In the genomic region with DNA sequence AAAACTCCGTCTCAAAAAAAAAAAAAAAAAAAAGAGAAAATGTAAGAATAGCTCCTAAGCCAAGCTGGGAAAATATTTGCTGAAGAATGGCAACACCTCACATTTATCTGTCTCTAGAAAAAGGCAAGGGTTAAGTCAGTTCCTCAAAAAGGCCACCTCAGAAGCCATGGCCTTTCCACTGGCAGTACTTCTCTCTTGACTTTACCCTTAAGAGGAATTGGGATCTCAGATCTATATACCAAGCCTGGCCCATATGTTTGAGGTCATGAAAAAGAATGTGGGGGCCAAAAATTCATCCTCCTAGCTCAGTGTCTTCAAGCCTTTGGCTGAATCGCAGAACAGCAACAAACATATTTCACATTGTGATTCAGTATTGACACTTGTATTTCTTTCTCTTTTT, we compare ENCODE assay signal across 1 cellular context.
TF ChIP-seq lines count a peak whose summit lies in the region.

No MANE protein-coding gene starts in this region.

TF ChIP-seq in GM23338, 12 proteins besides CTCF, POLR2A, EP300 and RAD21 (continued from another document):
- TF ChIP-seq, protein P1, sequence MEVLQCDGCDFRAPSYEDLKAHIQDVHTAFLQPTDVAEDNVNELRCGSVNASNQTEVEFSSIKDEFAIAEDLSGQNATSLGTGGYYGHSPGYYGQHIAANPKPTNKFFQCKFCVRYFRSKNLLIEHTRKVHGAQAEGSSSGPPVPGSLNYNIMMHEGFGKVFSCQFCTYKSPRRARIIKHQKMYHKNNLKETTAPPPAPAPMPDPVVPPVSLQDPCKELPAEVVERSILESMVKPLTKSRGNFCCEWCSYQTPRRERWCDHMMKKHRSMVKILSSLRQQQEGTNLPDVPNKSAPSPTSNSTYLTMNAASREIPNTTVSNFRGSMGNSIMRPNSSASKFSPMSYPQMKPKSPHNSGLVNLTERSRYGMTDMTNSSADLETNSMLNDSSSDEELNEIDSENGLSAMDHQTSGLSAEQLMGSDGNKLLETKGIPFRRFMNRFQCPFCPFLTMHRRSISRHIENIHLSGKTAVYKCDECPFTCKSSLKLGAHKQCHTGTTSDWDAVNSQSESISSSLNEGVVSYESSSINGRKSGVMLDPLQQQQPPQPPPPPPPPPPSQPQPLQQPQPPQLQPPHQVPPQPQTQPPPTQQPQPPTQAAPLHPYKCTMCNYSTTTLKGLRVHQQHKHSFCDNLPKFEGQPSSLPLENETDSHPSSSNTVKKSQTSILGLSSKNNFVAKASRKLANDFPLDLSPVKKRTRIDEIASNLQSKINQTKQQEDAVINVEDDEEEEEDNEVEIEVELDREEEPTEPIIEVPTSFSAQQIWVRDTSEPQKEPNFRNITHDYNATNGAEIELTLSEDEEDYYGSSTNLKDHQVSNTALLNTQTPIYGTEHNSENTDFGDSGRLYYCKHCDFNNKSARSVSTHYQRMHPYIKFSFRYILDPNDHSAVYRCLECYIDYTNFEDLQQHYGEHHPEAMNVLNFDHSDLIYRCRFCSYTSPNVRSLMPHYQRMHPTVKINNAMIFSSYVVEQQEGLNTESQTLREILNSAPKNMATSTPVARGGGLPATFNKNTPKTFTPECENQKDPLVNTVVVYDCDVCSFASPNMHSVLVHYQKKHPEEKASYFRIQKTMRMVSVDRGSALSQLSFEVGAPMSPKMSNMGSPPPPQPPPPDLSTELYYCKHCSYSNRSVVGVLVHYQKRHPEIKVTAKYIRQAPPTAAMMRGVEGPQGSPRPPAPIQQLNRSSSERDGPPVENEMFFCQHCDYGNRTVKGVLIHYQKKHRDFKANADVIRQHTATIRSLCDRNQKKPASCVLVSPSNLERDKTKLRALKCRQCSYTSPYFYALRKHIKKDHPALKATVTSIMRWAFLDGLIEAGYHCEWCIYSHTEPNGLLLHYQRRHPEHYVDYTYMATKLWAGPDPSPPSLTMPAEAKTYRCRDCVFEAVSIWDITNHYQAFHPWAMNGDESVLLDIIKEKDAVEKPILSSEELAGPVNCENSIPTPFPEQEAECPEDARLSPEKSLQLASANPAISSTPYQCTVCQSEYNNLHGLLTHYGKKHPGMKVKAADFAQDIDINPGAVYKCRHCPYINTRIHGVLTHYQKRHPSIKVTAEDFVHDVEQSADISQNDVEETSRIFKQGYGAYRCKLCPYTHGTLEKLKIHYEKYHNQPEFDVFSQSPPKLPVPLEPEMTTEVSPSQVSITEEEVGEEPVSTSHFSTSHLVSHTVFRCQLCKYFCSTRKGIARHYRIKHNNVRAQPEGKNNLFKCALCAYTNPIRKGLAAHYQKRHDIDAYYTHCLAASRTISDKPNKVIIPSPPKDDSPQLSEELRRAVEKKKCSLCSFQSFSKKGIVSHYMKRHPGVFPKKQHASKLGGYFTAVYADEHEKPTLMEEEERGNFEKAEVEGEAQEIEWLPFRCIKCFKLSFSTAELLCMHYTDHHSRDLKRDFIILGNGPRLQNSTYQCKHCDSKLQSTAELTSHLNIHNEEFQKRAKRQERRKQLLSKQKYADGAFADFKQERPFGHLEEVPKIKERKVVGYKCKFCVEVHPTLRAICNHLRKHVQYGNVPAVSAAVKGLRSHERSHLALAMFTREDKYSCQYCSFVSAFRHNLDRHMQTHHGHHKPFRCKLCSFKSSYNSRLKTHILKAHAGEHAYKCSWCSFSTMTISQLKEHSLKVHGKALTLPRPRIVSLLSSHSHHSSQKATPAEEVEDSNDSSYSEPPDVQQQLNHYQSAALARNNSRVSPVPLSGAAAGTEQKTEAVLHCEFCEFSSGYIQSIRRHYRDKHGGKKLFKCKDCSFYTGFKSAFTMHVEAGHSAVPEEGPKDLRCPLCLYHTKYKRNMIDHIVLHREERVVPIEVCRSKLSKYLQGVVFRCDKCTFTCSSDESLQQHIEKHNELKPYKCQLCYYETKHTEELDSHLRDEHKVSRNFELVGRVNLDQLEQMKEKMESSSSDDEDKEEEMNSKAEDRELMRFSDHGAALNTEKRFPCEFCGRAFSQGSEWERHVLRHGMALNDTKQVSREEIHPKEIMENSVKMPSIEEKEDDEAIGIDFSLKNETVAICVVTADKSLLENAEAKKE (CRISPR knock-in tag; IDR thresholded peaks at IDR 0.05) = no peak
- TF ChIP-seq, protein P2, sequence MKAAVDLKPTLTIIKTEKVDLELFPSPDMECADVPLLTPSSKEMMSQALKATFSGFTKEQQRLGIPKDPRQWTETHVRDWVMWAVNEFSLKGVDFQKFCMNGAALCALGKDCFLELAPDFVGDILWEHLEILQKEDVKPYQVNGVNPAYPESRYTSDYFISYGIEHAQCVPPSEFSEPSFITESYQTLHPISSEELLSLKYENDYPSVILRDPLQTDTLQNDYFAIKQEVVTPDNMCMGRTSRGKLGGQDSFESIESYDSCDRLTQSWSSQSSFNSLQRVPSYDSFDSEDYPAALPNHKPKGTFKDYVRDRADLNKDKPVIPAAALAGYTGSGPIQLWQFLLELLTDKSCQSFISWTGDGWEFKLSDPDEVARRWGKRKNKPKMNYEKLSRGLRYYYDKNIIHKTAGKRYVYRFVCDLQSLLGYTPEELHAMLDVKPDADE (IDR thresholded peaks at IDR 0.05) = no peak
- TF ChIP-seq CREB1 (CRISPR knock-in tag; IDR thresholded peaks at IDR 0.05; ENCODE audit: low read depth) (no peak), NANOG (IDR thresholded peaks at IDR 0.05; ENCODE audit: borderline replicate concordance) (no peak), POLR2AphosphoS5 (IDR thresholded peaks at IDR 0.05; ENCODE audit: low read depth) (no peak), ZNF114 (CRISPR knock-in tag; IDR thresholded peaks at IDR 0.05) (no peak), ZNF331 (CRISPR knock-in tag; IDR thresholded peaks at IDR 0.05; ENCODE audit: low read depth) (no peak)
- TF ChIP-seq, protein P3, sequence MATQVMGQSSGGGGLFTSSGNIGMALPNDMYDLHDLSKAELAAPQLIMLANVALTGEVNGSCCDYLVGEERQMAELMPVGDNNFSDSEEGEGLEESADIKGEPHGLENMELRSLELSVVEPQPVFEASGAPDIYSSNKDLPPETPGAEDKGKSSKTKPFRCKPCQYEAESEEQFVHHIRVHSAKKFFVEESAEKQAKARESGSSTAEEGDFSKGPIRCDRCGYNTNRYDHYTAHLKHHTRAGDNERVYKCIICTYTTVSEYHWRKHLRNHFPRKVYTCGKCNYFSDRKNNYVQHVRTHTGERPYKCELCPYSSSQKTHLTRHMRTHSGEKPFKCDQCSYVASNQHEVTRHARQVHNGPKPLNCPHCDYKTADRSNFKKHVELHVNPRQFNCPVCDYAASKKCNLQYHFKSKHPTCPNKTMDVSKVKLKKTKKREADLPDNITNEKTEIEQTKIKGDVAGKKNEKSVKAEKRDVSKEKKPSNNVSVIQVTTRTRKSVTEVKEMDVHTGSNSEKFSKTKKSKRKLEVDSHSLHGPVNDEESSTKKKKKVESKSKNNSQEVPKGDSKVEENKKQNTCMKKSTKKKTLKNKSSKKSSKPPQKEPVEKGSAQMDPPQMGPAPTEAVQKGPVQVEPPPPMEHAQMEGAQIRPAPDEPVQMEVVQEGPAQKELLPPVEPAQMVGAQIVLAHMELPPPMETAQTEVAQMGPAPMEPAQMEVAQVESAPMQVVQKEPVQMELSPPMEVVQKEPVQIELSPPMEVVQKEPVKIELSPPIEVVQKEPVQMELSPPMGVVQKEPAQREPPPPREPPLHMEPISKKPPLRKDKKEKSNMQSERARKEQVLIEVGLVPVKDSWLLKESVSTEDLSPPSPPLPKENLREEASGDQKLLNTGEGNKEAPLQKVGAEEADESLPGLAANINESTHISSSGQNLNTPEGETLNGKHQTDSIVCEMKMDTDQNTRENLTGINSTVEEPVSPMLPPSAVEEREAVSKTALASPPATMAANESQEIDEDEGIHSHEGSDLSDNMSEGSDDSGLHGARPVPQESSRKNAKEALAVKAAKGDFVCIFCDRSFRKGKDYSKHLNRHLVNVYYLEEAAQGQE (IDR thresholded peaks at IDR 0.05; ENCODE audit: unreplicated experiment) = no peak
